11 cellular contexts compared by ENCODE assay signal in genomic region chr15:65841121-65841930, GRCh38. TPM values are rescaled to one million over a fixed set of nuclear protein-coding genes. Genes with fewer than 3 reads are reported as not detected.
DNase-seq lines count a peak whose midpoint lies in the region; ATAC-seq and TF ChIP-seq lines count a peak whose summit lies in the region.
"Had no signal": no experiment of that assay in that cellular context is flagged by ENCODE, and none has a peak within 500 bp of the region (broad histone marks: within the 10 kb centered on the region; RNA-seq: fewer than 3 reads in every experiment).

No MANE protein-coding gene starts in this region.

- DNase-seq in NCI-H82 (lab: John Stamatoyannopoulos, UW): peak; percentile 51
- no peak for DNase-seq in NCI-H82 treated with DMSO at 0.1 percent for 48 hours (lab: John Stamatoyannopoulos, UW; ENCODE audit: unreplicated experiment)
- DNase-seq in breast epithelium (ENCODE audit: low spot score in 2 of 2): no peak
- peak; percentile 78 for DNase-seq in upper lobe of right lung
- DNase-seq in germinal center (ENCODE audit: low spot score): no peak
- no peak for DNase-seq in NCI-H2029 (lab: John Stamatoyannopoulos, UW)
- DNase-seq: activated effector memory CD4-positive, alpha-beta T cell treated with anti-CD3 and anti-CD28 coated beads, Interleukin-2, amount 50 U/mL, for 16 hours; stimulated activated CD4-positive, alpha-beta T cell treated with anti-CD3 and anti-CD28 coated beads, Interleukin-4, amount 100 ng/mL, for 1 hour had no signal

- no peaks in the 10 kb centered on the region for H3K36me3 ChIP-seq in breast epithelium
- H3K36me3 ChIP-seq in upper lobe of right lung: no peaks in the 10 kb centered on the region
- H3K36me3 ChIP-seq in gastroesophageal sphincter: no peaks in the 10 kb centered on the region

- no peak for TF ChIP-seq CTCF in breast epithelium (IDR thresholded peaks at IDR 0.05)
- no peak for TF ChIP-seq CTCF in upper lobe of right lung (IDR thresholded peaks at IDR 0.05)
- TF ChIP-seq CTCF in gastroesophageal sphincter (IDR thresholded peaks at IDR 0.05): no peak

- TF ChIP-seq POLR2A in breast epithelium (IDR thresholded peaks at IDR 0.05): no peak
- TF ChIP-seq POLR2A in gastroesophageal sphincter (IDR thresholded peaks at IDR 0.05): no peak

- intact Hi-C loops in breast epithelium (cut with DNase I; ENCODE audit: low total_unique reads): no loop called here
- intact Hi-C loops in upper lobe of right lung (cut with DNase I): no loop called here

- WGBS in gastroesophageal sphincter (ENCODE audit: low coverage in 1 of 2), 2 donors: 60 to 65% methylated on average over 3 to 11 of the region's 11 CpGs

- H3K27ac ChIP-seq in breast epithelium: peak overlapping the region in 1 of 2 donors; percentile 59
- peak overlapping the region; percentile 11 for H3K27ac ChIP-seq in layer of hippocampus (ENCODE audit: low read depth, low read length)
- peak overlapping the region; percentile 52 for H3K27ac ChIP-seq in upper lobe of right lung
- H3K27ac ChIP-seq in gastroesophageal sphincter: no peak overlapping the region

- H3K4me1 ChIP-seq in breast epithelium: no peaks in the 10 kb centered on the region
- peaks cover 11% of the 10 kb centered on the region for H3K4me1 ChIP-seq in upper lobe of right lung
- H3K4me1 ChIP-seq in gastroesophageal sphincter: no peaks in the 10 kb centered on the region

- H3K9me3 ChIP-seq in breast epithelium (no peaks in the 10 kb centered on the region), upper lobe of right lung (no peaks in the 10 kb centered on the region), gastroesophageal sphincter (no peaks in the 10 kb centered on the region)

- H3K4me3 ChIP-seq in breast epithelium: peak overlapping the region; percentile 12 to 45 (median 25)
- peak overlapping the region; percentile 30 for H3K4me3 ChIP-seq in upper lobe of right lung
- H3K4me3 ChIP-seq in gastroesophageal sphincter: no peak overlapping the region
- H3K4me3 ChIP-seq: GM12878 had no signal

- TF ChIP-seq EP300 in gastroesophageal sphincter (IDR thresholded peaks at IDR 0.05): no peak

- H3K27me3 ChIP-seq in breast epithelium (no peaks in the 10 kb centered on the region), layer of hippocampus (ENCODE audit: control insufficient read depth, insufficient read depth, low read length) (no peaks in the 10 kb centered on the region), upper lobe of right lung (no peaks in the 10 kb centered on the region), gastroesophageal sphincter (no peaks in the 10 kb centered on the region)

- ATAC-seq in upper lobe of right lung: peak; percentile 90
- no peak for ATAC-seq in gastroesophageal sphincter
- ATAC-seq: GM12878 had no signal

RNA-seq across cellular contexts. Expression of gene RAB11A, which starts 28.0 kb away (rescaled TPM):
- total RNA-seq in breast epithelium (100 to 1,000 TPM; 108 to 156 (median 147) TPM), upper lobe of right lung (221 TPM), gastroesophageal sphincter (100 to 1,000 TPM; 120 to 257 (median 135) TPM)

RNA-seq across cellular contexts. Expression of gene DENND4A, which starts 49.2 kb away (rescaled TPM):
- total RNA-seq in breast epithelium (10 to 100 TPM; 25.3 to 59.0 (median 48.2) TPM), upper lobe of right lung (32.5 TPM), gastroesophageal sphincter (10 to 100 TPM; 20.3 to 42.3 (median 33.7) TPM)

Comparison
In these comparisons a context has a peak if more than half of its experiments do, and no peak if none do; other contexts are left out.
1. DNase-seq: peak in NCI-H82 (single experiment) and upper lobe of right lung (single experiment); none in NCI-H82 treated with DMSO at 0.1 percent for 48 hours (single experiment), breast epithelium (0 of 2), germinal center (single experiment) and NCI-H2029 (single experiment).
2. H3K27ac ChIP-seq: peak in layer of hippocampus (single experiment) and upper lobe of right lung (single experiment); none in gastroesophageal sphincter (0 of 4).
3. H3K4me3 ChIP-seq: peak in breast epithelium (3 of 3) and upper lobe of right lung (single experiment); none in gastroesophageal sphincter (0 of 2).